1 cellular context compared by ENCODE assay signal in genomic region chr2:152372438-152372984, GRCh38.
A peak's percentile ranks its signal among the peaks of the same experiment; 100 is the strongest.
TF ChIP-seq lines count a peak whose summit lies in the region.

No MANE protein-coding gene starts in this region.

TF ChIP-seq in HepG2, 621 proteins besides CTCF, POLR2A, EP300 and RAD21:
- TF ChIP-seq SOX6 (IDR thresholded peaks at IDR 0.05) (no peak), SOX6 (CRISPR knock-in tag; IDR thresholded peaks at IDR 0.05) (peak; percentile 49), ZNF484 (CRISPR knock-in tag; IDR thresholded peaks at IDR 0.05; ENCODE audit: borderline replicate concordance, low read depth) (no peak), MXD1 (CRISPR knock-in tag; IDR thresholded peaks at IDR 0.05) (no peak), ASH2L (IDR thresholded peaks at IDR 0.05; ENCODE audit: insufficient read length, low read depth, low read length) (no peak), RBM22 (optimal IDR thresholded peaks at IDR 0.05; ENCODE audit: low read length) (peak; percentile 25), GLI4 (CRISPR knock-in tag; IDR thresholded peaks at IDR 0.05; ENCODE audit: borderline replicate concordance) (no peak), MAFF (IDR thresholded peaks at IDR 0.05; ENCODE audit: low read depth, low read length) (peak; percentile 33; the same call in 1 of the 2 replicates), HNF4A (CRISPR knock-in tag; IDR thresholded peaks at IDR 0.05) (0 out of 2 replicates have a peak, but pooled peaks have one; percentile 26), SOX13 (IDR thresholded peaks at IDR 0.05) (no peak), SOX13 (CRISPR knock-in tag; conservative IDR thresholded peaks at IDR 0.05 in 1 of 2, IDR thresholded peaks at IDR 0.05 in 1 of 2) (peak in 1 of 2 experiments; percentile 61; a peak in 2 of 4 replicates), MAFK (conservative IDR thresholded peaks at IDR 0.05 in 1 of 2, IDR thresholded peaks at IDR 0.05 in 1 of 2; ENCODE audit: low read length in 2 of 2) (peak; percentile 31 to 65; a peak in 3 of 4 replicates), E2F1 (CRISPR knock-in tag; IDR thresholded peaks at IDR 0.05) (no peak)
TF ChIP-seq in HepG2: peak in this region for 6.
